In genomic region chr18:71398530-71398929, GRCh38 we compare ENCODE assay signal across 10 cellular contexts.
DNase-seq lines count a peak whose midpoint lies in the region; ATAC-seq and TF ChIP-seq lines count a peak whose summit lies in the region.
"Had no signal": no experiment of that assay in that cellular context is flagged by ENCODE, and none has a peak within 500 bp of the region (broad histone marks: within the 10 kb centered on the region; RNA-seq: fewer than 3 reads in every experiment).

No MANE protein-coding gene starts in this region.

- in situ Hi-C loops in transverse colon (cut with MboI; ENCODE audit: low pct_ligation_motif_present in 1 of 4, low pct_unique_long_range_greater_than_20kb in 1 of 4, low sequenced_read_pairs in 3 of 4): no loop called here

- H3K79me2 ChIP-seq in neural progenitor cell (ENCODE audit: low read depth) (no peaks in the 10 kb centered on the region), MM.1S (ENCODE audit: low read length) (no peaks in the 10 kb centered on the region)

- no peaks in the 10 kb centered on the region for H3K9me3 ChIP-seq in neural progenitor cell (ENCODE audit: low read depth)
- H3K9me3 ChIP-seq in MM.1S (replicated peaks; ENCODE audit: insufficient read depth, low read length): no peaks in the 10 kb centered on the region
- H3K9me3 ChIP-seq in transverse colon: no peaks in the 10 kb centered on the region

- H3K4me2 ChIP-seq in neural progenitor cell: no peak overlapping the region
- H3K4me2 ChIP-seq in MM.1S (ENCODE audit: low read depth, low read length): no peak overlapping the region

- H3K9ac ChIP-seq in neural progenitor cell: no peak overlapping the region
- no peak overlapping the region for H3K9ac ChIP-seq in MM.1S (ENCODE audit: low read length)

- peak; percentile 38 for DNase-seq in HT1080 (ENCODE audit: low read depth)
- DNase-seq in NCI-H460 (ENCODE audit: extremely low read depth, low read depth): peak; percentile 24
- DNase-seq in caudate nucleus (lab: John Stamatoyannopoulos, UW): peak in 47 of 61 donors; percentile 2 to 71 (median 19)
- DNase-seq in neural progenitor cell (ENCODE audit: low spot score): peak; percentile 78
- no peak for DNase-seq in MM.1S
- no peak for DNase-seq in transverse colon
- DNase-seq: naive thymus-derived CD4-positive, alpha-beta T cell had no signal

- H3K4me1 Mint-ChIP-seq in neural progenitor cell: peaks cover 7% of the 10 kb centered on the region
- H3K4me1 Mint-ChIP-seq: naive thymus-derived CD4-positive, alpha-beta T cell had no signal

- TF ChIP-seq POLR2A in transverse colon (IDR thresholded peaks at IDR 0.05): no peak

- TF ChIP-seq CTCF in neural progenitor cell (IDR thresholded peaks at IDR 0.05): peak; percentile 64
- TF ChIP-seq CTCF in MM.1S (IDR thresholded peaks at IDR 0.05; ENCODE audit: low read length): no peak
- TF ChIP-seq CTCF in transverse colon (IDR thresholded peaks at IDR 0.05): no peak

- intact Hi-C loops in transverse colon (cut with DNase I; ENCODE audit: low total_unique reads): no loop called here

- no peaks in the 10 kb centered on the region for H4K20me1 ChIP-seq in neural progenitor cell (ENCODE audit: low read depth)
- H4K20me1 ChIP-seq in MM.1S (ENCODE audit: insufficient read depth, low read length): no peaks in the 10 kb centered on the region

- H2AFZ ChIP-seq in neural progenitor cell (replicated peaks): peak overlapping the region; percentile 43
- no peak overlapping the region for H2AFZ ChIP-seq in MM.1S (ENCODE audit: low read length)

- no peaks in the 10 kb centered on the region for H3K9me2 ChIP-seq in MM.1S (replicated peaks; ENCODE audit: insufficient read depth, low read length)

- H3K27me3 ChIP-seq in neural progenitor cell (no peaks in the 10 kb centered on the region), MM.1S (replicated peaks; ENCODE audit: insufficient read depth, low read length) (no peaks in the 10 kb centered on the region), transverse colon (no peaks in the 10 kb centered on the region)

- no peak overlapping the region for H3K27ac Mint-ChIP-seq in neural progenitor cell
- H3K27ac Mint-ChIP-seq: naive thymus-derived CD4-positive, alpha-beta T cell had no signal

- H3K4me3 Mint-ChIP-seq in neural progenitor cell: no peak overlapping the region
- H3K4me3 Mint-ChIP-seq: naive thymus-derived CD4-positive, alpha-beta T cell had no signal

- H3K4me1 ChIP-seq in neural progenitor cell (no peaks in the 10 kb centered on the region), MM.1S (ENCODE audit: low read length) (no peaks in the 10 kb centered on the region), transverse colon (no peaks in the 10 kb centered on the region)

- WGBS in transverse colon (ENCODE audit: low coverage in 1 of 2), 2 donors: 60 to 80% methylated on average over 1 to 4 of the region's 4 CpGs

- no peak for TF ChIP-seq EP300 in transverse colon (IDR thresholded peaks at IDR 0.05; ENCODE audit: low read depth)

- no peaks in the 10 kb centered on the region for H3K36me3 Mint-ChIP-seq in neural progenitor cell
- H3K36me3 Mint-ChIP-seq: naive thymus-derived CD4-positive, alpha-beta T cell had no signal

- H3K27ac ChIP-seq in caudate nucleus (ENCODE audit: low read depth, low read length): no peak overlapping the region
- H3K27ac ChIP-seq in neural progenitor cell: no peak overlapping the region
- no peak overlapping the region for H3K27ac ChIP-seq in MM.1S (ENCODE audit: low read length)
- no peak overlapping the region for H3K27ac ChIP-seq in transverse colon

- no peaks in the 10 kb centered on the region for H3K9me3 Mint-ChIP-seq in neural progenitor cell

- no peak for ATAC-seq in GM18498 (IDR thresholded peaks at IDR 0.05; ENCODE audit: unreplicated experiment)
- ATAC-seq: GM12878; HCT116; naive thymus-derived CD4-positive, alpha-beta T cell had no signal

- no peaks in the 10 kb centered on the region for H3K27me3 Mint-ChIP-seq in neural progenitor cell (ENCODE audit: insufficient read depth, low read depth)
- H3K27me3 Mint-ChIP-seq: naive thymus-derived CD4-positive, alpha-beta T cell had no signal

- H3K36me3 ChIP-seq in neural progenitor cell (no peaks in the 10 kb centered on the region), MM.1S (replicated peaks; ENCODE audit: insufficient read depth, low read length) (no peaks in the 10 kb centered on the region), transverse colon (no peaks in the 10 kb centered on the region)

- H3K4me3 ChIP-seq in neural progenitor cell: no peak overlapping the region
- no peak overlapping the region for H3K4me3 ChIP-seq in MM.1S (ENCODE audit: low read length)
- H3K4me3 ChIP-seq in transverse colon: no peak overlapping the region
- H3K4me3 ChIP-seq: GM12878 had no signal

- H3F3A ChIP-seq in neural progenitor cell (ENCODE audit: low read depth) (no peaks in the 10 kb centered on the region), MM.1S (ENCODE audit: insufficient read depth, low read length) (no peaks in the 10 kb centered on the region)

Comparison
In these comparisons a context has a peak if more than half of its experiments do, and no peak if none do; other contexts are left out.
1. DNase-seq: peak in HT1080 (single experiment), NCI-H460 (single experiment), caudate nucleus (47 of 61) and neural progenitor cell (single experiment); none in MM.1S (single experiment) and transverse colon (single experiment).